In the genomic region with DNA sequence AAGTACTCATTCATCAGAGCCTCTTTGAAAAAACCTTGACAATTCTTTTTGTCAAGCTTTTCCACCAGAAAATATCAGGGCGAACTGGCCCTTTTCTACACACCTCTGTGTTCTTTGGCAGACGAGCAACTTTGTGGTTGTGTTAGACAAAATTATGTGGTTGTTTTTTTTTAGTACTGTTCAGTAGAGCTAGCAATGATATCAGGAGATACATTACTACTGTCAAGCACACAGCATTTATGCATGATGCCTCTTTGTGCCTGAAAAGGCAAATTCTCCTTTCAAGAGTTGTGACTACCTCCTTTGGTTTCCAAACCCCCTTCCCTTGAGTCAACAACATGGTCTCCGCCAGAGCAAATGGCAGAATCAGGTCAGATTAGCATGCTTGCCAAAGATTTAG, we compare ENCODE assay signal across 27 cellular contexts.
"Had no signal": no experiment of that assay in that cellular context is flagged by ENCODE, and none has a peak within 500 bp of the region (broad histone marks: within the 10 kb centered on the region; RNA-seq: fewer than 3 reads in every experiment).

No MANE protein-coding gene starts in this region.

- H3K4me2 ChIP-seq: smooth muscle cell had no signal

- H3K36me3 ChIP-seq: left lung, lower lobe of right lung, ovary, right atrium auricular region, right lobe of liver, uterus had no signal

- H3K36me3 Mint-ChIP-seq: immature natural killer cell; mesothelial cell of epicardium; naive B cell; natural killer cell; stimulated activated memory B cell treated with anti-CD40 and anti-IgM and Interleukin-4, amounts not matched to agents 10 μg/mL and 1 μg/mL and 100 μg/mL, for 72 hours had no signal

- H3K9me3 Mint-ChIP-seq: mesothelial cell of epicardium, type B pancreatic cell had no signal

- H3K27ac ChIP-seq: left lung, lower lobe of right lung, ovary, right atrium auricular region, right lobe of liver, tibial nerve, uterus had no signal

- ATAC-seq: left colon; left lung; lower lobe of right lung; natural killer cell; right lobe of liver; stimulated activated naive CD8-positive, alpha-beta T cell treated with anti-CD3 and anti-CD28 coated beads, Interleukin-15, amount 100 ng/mL, for 72 hours had no signal

- H3K27ac Mint-ChIP-seq: immature natural killer cell; mesothelial cell of epicardium; naive B cell; natural killer cell; progenitor cell of endocrine pancreas; stimulated activated memory B cell treated with anti-CD40 and anti-IgM and Interleukin-4, amounts not matched to agents 10 μg/mL and 1 μg/mL and 100 μg/mL, for 72 hours; stimulated activated naive CD8-positive, alpha-beta T cell treated with anti-CD3 and anti-CD28 coated beads, Interleukin-15, amount 100 ng/mL, for 72 hours; type B pancreatic cell had no signal

- DNase-seq: hypothalamus; immature natural killer cell; kidney; left colon; left lung; lower lobe of right lung; mammary epithelial cell; mesendoderm; naive B cell; natural killer cell; ovary; right lobe of liver; stimulated activated CD4-positive, alpha-beta T cell treated with anti-CD3 and anti-CD28 coated beads, Interleukin-1b, Interleukin-23, amount 100 ng/mL, for 48 hours; stimulated activated CD4-positive, alpha-beta T cell treated with anti-CD3 and anti-CD28 coated beads, Interleukin-2, amount 100 ng/mL, for 48 hours; stimulated activated CD4-positive, alpha-beta T cell treated with anti-CD3 and anti-CD28 coated beads, Interleukin-4, amount 100 ng/mL, for 4 hours; stimulated activated CD8-positive, alpha-beta memory T cell treated with anti-CD3 and anti-CD28 coated beads, Interleukin-4, amount 100 ng/mL, for 48 hours; stimulated activated naive CD4-positive, alpha-beta T cell treated with Interleukin-2 at 50 U/mL for 16 hours; stimulated activated naive CD8-positive, alpha-beta T cell treated with anti-CD3 and anti-CD28 coated beads, Interleukin-15, amount 100 ng/mL, for 72 hours; substantia nigra; uterus had no signal

- H3K27me3 ChIP-seq: left lung, ovary, right atrium auricular region, right lobe of liver, tibial nerve, uterus had no signal

- H3K27me3 Mint-ChIP-seq: naive B cell; progenitor cell of endocrine pancreas; stimulated activated naive CD8-positive, alpha-beta T cell treated with anti-CD3 and anti-CD28 coated beads, Interleukin-15, amount 100 ng/mL, for 72 hours; type B pancreatic cell had no signal

- H3K4me3 Mint-ChIP-seq: immature natural killer cell; mesothelial cell of epicardium; naive B cell; natural killer cell; stimulated activated memory B cell treated with anti-CD40 and anti-IgM and Interleukin-4, amounts not matched to agents 10 μg/mL and 1 μg/mL and 100 μg/mL, for 72 hours; stimulated activated naive CD8-positive, alpha-beta T cell treated with anti-CD3 and anti-CD28 coated beads, Interleukin-15, amount 100 ng/mL, for 72 hours; type B pancreatic cell had no signal

- H3K4me1 ChIP-seq: left lung, lower lobe of right lung, right atrium auricular region, right lobe of liver, tibial nerve, uterus had no signal

- H3K4me3 ChIP-seq: left lung, lower lobe of right lung, ovary, right atrium auricular region, right lobe of liver, smooth muscle cell, tibial nerve, uterus had no signal

- H3K4me1 Mint-ChIP-seq: immature natural killer cell; naive B cell; natural killer cell; stimulated activated memory B cell treated with anti-CD40 and anti-IgM and Interleukin-4, amounts not matched to agents 10 μg/mL and 1 μg/mL and 100 μg/mL, for 72 hours had no signal
